In the genomic region with DNA sequence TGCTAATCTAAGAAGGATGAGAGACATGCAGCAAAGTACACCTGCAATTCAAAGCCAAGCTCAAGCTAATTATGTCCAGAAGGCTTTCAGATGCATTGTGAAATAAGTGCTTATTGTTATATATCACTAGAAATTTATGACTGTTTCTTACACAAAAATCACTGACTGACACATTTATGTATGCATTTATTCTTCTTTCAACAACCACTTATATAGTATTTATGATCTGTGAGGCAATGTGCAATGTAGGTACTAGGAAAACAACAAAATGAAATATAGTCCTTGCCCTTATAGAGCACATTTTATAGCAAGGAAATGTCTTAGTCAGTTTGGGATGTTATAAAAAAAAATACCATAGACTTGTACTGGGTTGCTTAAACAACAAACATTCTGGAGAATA, we compare ENCODE assay signal across 31 cellular contexts.
"Had no signal": no experiment of that assay in that cellular context is flagged by ENCODE, and none has a peak within 500 bp of the region (broad histone marks: within the 10 kb centered on the region; RNA-seq: fewer than 3 reads in every experiment).

No MANE protein-coding gene starts in this region.

- DNase-seq: activated CD4-positive, alpha-beta memory T cell treated with anti-CD3 and anti-CD28 coated beads for 36 hours; activated CD4-positive, alpha-beta T cell treated with anti-CD3 and anti-CD28 coated beads, Interleukin-2, amount 10 ng/mL, durations not matched to agents 24 days and 14 days; activated CD4-positive, CD25-positive, alpha-beta regulatory T cell treated with anti-CD3 and anti-CD28 coated beads, Interleukin-2, amount 50 U/mL, for 72 hours; activated CD8-positive, alpha-beta memory T cell treated with anti-CD3 and anti-CD28 coated beads, Interleukin-2, amount 50 U/mL, for 4 hours; activated effector memory CD4-positive, alpha-beta T cell treated with anti-CD3 and anti-CD28 coated beads, Interleukin-2, amount 50 U/mL, for 16 hours; activated naive CD4-positive, alpha-beta T cell treated with anti-CD3 and anti-CD28 coated beads for 36 hours; activated naive CD8-positive, alpha-beta T cell treated with anti-CD3 and anti-CD28 coated beads for 36 hours; activated T-cell treated with anti-CD3 and anti-CD28 coated beads, Interleukin-2, amount 50 U/mL, for 1 hour; adrenal gland; cerebellar nuclear complex; colonic mucosa; effector CD8-positive, alpha-beta T cell; esophagus squamous epithelium; gastrocnemius medialis; glutamatergic neuron; left ventricle myocardium inferior; mucosa of descending colon; right lobe of liver; small intestine; stimulated activated CD4-positive, alpha-beta T cell treated with anti-CD3 and anti-CD28 coated beads, Interleukin-1b, Interleukin-23, amount 100 ng/mL, for 48 hours; stimulated activated CD4-positive, alpha-beta T cell treated with anti-CD3 and anti-CD28 coated beads, Interleukin-4, amount 100 ng/mL, for 4 hours; stimulated activated CD8-positive, alpha-beta memory T cell treated with anti-CD3 and anti-CD28 coated beads, Interleukin-4, amount 100 ng/mL, for 48 hours; stimulated activated naive CD8-positive, alpha-beta T cell treated with anti-CD3 and anti-CD28 coated beads, Interleukin-15, amount 100 ng/mL, for 72 hours; thyroid gland; upper lobe of right lung had no signal

- H3K27me3 ChIP-seq: adrenal gland, ascending aorta, cardiac muscle cell, colonic mucosa, esophagus squamous epithelium, gastrocnemius medialis, right lobe of liver, thyroid gland, upper lobe of right lung had no signal

- H3K4me1 ChIP-seq: adrenal gland, ascending aorta, colonic mucosa, esophagus squamous epithelium, gastrocnemius medialis, left ventricle myocardium inferior, right lobe of liver, thyroid gland, upper lobe of right lung had no signal

- H3K27ac ChIP-seq: adrenal gland, ascending aorta, cardiac muscle cell, colonic mucosa, epithelial cell of prostate, esophagus squamous epithelium, gastrocnemius medialis, left ventricle myocardium inferior, right lobe of liver, thyroid gland, upper lobe of right lung, VCaP had no signal

- H3K9me3 ChIP-seq: adrenal gland, ascending aorta, colonic mucosa, esophagus squamous epithelium, gastrocnemius medialis, left ventricle myocardium inferior, mucosa of descending colon, right lobe of liver, thyroid gland, upper lobe of right lung had no signal

- H3K4me3 ChIP-seq: adrenal gland, ascending aorta, cardiac muscle cell, colonic mucosa, esophagus squamous epithelium, gastrocnemius medialis, left ventricle myocardium inferior, mucosa of descending colon, right lobe of liver, thyroid gland, upper lobe of right lung had no signal

- ATAC-seq: gastrocnemius medialis; mucosa of descending colon; natural killer cell treated with Interleukin-12 subunit alpha and Interleukin-12 subunit beta and Interleukin-15 and Interleukin-18, amount 100 ng/mL, for 72 hours; right lobe of liver; stimulated activated memory B cell treated with anti-CD40 and anti-IgM and Interleukin-4, amounts not matched to agents 10 μg/mL and 1 μg/mL and 100 μg/mL, for 72 hours; stimulated activated naive CD8-positive, alpha-beta T cell treated with anti-CD3 and anti-CD28 coated beads, Interleukin-15, amount 100 ng/mL, for 72 hours; upper lobe of right lung had no signal

- H3K36me3 ChIP-seq: adrenal gland, ascending aorta, cardiac muscle cell, colonic mucosa, esophagus squamous epithelium, gastrocnemius medialis, left ventricle myocardium inferior, right lobe of liver, thyroid gland, upper lobe of right lung had no signal
